Comparison of ENCODE assay signal across 20 cellular contexts in genomic region chr22:46637711-46638600, GRCh38. TPM values are rescaled to one million over a fixed set of nuclear protein-coding genes. Genes with fewer than 3 reads are reported as not detected.
A peak's percentile ranks its signal among the peaks of the same experiment; 100 is the strongest.
DNase-seq lines count a peak whose midpoint lies in the region; TF ChIP-seq lines count a peak whose summit lies in the region.
"Had no signal": no experiment of that assay in that cellular context is flagged by ENCODE, and none has a peak within 500 bp of the region (broad histone marks: within the 10 kb centered on the region; RNA-seq: fewer than 3 reads in every experiment).

No MANE protein-coding gene starts in this region.

- H3K4me3 ChIP-seq in BLaER1 (no peak overlapping the region), HEK293 (ENCODE audit: low read depth, low read length) (no peak overlapping the region), hepatocyte (no peak overlapping the region), neural progenitor cell (no peak overlapping the region)
- H3K4me3 ChIP-seq: A549, GM23248 had no signal

- H3K9ac ChIP-seq in BLaER1 (no peak overlapping the region), neural progenitor cell (no peak overlapping the region)
- H3K9ac ChIP-seq: GM23248 had no signal

- H3K4me1 Mint-ChIP-seq in neural progenitor cell = peaks cover 32% of the 10 kb centered on the region
- H3K4me1 Mint-ChIP-seq in activated CD4-positive, alpha-beta memory T cell treated with anti-CD3 and anti-CD28 coated beads for 36 hours (ENCODE audit: low read depth) = no peaks in the 10 kb centered on the region

- H3K27ac ChIP-seq in BLaER1 (no peak overlapping the region), HEK293 (ENCODE audit: extremely low read depth, low read depth, low read length) (no peak overlapping the region), hepatocyte (peak overlapping the region; percentile 81), neural progenitor cell (no peak overlapping the region)
- H3K27ac ChIP-seq: A549, C4-2B, GM23248 had no signal

- peak overlapping the region; percentile 29 for H3K27ac Mint-ChIP-seq in neural progenitor cell
- H3K27ac Mint-ChIP-seq in activated CD4-positive, alpha-beta memory T cell treated with anti-CD3 and anti-CD28 coated beads for 36 hours = no peak overlapping the region

- no peaks in the 10 kb centered on the region for H3K27me3 ChIP-seq in BLaER1
- H3K27me3 ChIP-seq in hepatocyte = no peaks in the 10 kb centered on the region
- H3K27me3 ChIP-seq in neural progenitor cell = no peaks in the 10 kb centered on the region

- no peaks in the 10 kb centered on the region for H3K9me2 ChIP-seq in hepatocyte (replicated peaks; ENCODE audit: insufficient read depth)

- H3K4me3 Mint-ChIP-seq in neural progenitor cell = no peak overlapping the region
- H3K4me3 Mint-ChIP-seq in activated CD4-positive, alpha-beta memory T cell treated with anti-CD3 and anti-CD28 coated beads for 36 hours = no peak overlapping the region

- CTCF ChIA-PET in HEK293 (lab: Yijun Ruan, JAX) = interaction anchor here (0.6 to 0.7 kb wide), 2 partner anchors 75 to 107 kb away, joined by 4 read pairs; no protein-coding TSS in a partner anchor
- CTCF ChIA-PET in activated CD4-positive, alpha-beta memory T cell treated with anti-CD3 and anti-CD28 coated beads for 36 hours (lab: Charles Lee) = no interaction called here

- peaks cover 4% of the 10 kb centered on the region for H3K36me3 Mint-ChIP-seq in neural progenitor cell
- no peaks in the 10 kb centered on the region for H3K36me3 Mint-ChIP-seq in activated CD4-positive, alpha-beta memory T cell treated with anti-CD3 and anti-CD28 coated beads for 36 hours

- POLR2A ChIA-PET in HEK293 (lab: Yijun Ruan, JAX) = no interaction called here
- POLR2A ChIA-PET in activated CD4-positive, alpha-beta memory T cell treated with anti-CD3 and anti-CD28 coated beads for 36 hours (lab: Charles Lee) = no interaction called here

- DNase-seq in hepatocyte (ENCODE audit: low spot score) = no peak
- no peak for DNase-seq in neural progenitor cell (ENCODE audit: low spot score)
- no peak for DNase-seq in T-helper 9 cell
- no peak for DNase-seq in DMS114 treated with DMSO at 0.1 percent for 48 hours (lab: John Stamatoyannopoulos, UW; ENCODE audit: unreplicated experiment)
- DNase-seq in activated CD4-positive, alpha-beta memory T cell treated with anti-CD3 and anti-CD28 coated beads for 36 hours = no peak
- no peak for DNase-seq in NCI-H1092 treated with DMSO at 0.1 percent for 48 hours (lab: John Stamatoyannopoulos, UW)
- DNase-seq: COR-L47; DMS 273 treated with DMSO at 0.1 percent for 48 hours; GDM1; HCEC 1CT; MM.1S; NCI-H1105; NCI-H2081 treated with DMSO at 0.1 percent for 48 hours; NK-92 treated with Interleukin-12 subunit alpha and Interleukin-12 subunit beta, amount 100 ng/mL, for 24 hours; SIG-M5 had no signal

- WGBS in hepatocyte (ENCODE audit: low lambda C conversion rate, missing lambda C conversion rate) = 83% methylated on average over 20 of the region's 21 CpGs

- H2AFZ ChIP-seq in hepatocyte (no peak overlapping the region), neural progenitor cell (replicated peaks) (no peak overlapping the region)
- H2AFZ ChIP-seq: GM23248 had no signal

- H3K36me3 ChIP-seq in BLaER1 (peaks cover 57% of the 10 kb centered on the region), HEK293 (ENCODE audit: control insufficient read depth in 2 of 2, insufficient read depth in 1 of 2, low read length in 2 of 2) (peaks cover 0 to 6% of the 10 kb centered on the region in 2 experiments; a peak in 2 of 3 replicates), hepatocyte (replicated peaks; ENCODE audit: insufficient read depth, low read depth) (no peaks in the 10 kb centered on the region), neural progenitor cell (no peaks in the 10 kb centered on the region)

- peaks cover 2% of the 10 kb centered on the region for H3K9me3 Mint-ChIP-seq in neural progenitor cell
- H3K9me3 Mint-ChIP-seq in activated CD4-positive, alpha-beta memory T cell treated with anti-CD3 and anti-CD28 coated beads for 36 hours = no peaks in the 10 kb centered on the region

- H3K79me2 ChIP-seq in hepatocyte (no peaks in the 10 kb centered on the region), neural progenitor cell (ENCODE audit: low read depth) (no peaks in the 10 kb centered on the region)

- H3K9me3 ChIP-seq in BLaER1 (no peaks in the 10 kb centered on the region), HEK293 (ENCODE audit: control insufficient read depth, insufficient read depth, low read depth, low read length) (no peaks in the 10 kb centered on the region), hepatocyte (ENCODE audit: low read depth) (no peaks in the 10 kb centered on the region), neural progenitor cell (ENCODE audit: low read depth) (no peaks in the 10 kb centered on the region)
- H3K9me3 ChIP-seq: A549 had no signal

- peaks cover 5% of the 10 kb centered on the region for H3F3A ChIP-seq in neural progenitor cell (ENCODE audit: low read depth)

- H3K4me2 ChIP-seq in BLaER1 (peak overlapping the region; percentile 90), hepatocyte (no peak overlapping the region), neural progenitor cell (no peak overlapping the region)
- H3K4me2 ChIP-seq: A549 had no signal

- H3K4me1 ChIP-seq in BLaER1 = peaks cover 87% of the 10 kb centered on the region
- no peaks in the 10 kb centered on the region for H3K4me1 ChIP-seq in HEK293 (ENCODE audit: control insufficient read depth, insufficient read depth, low read length)
- peaks cover 22% of the 10 kb centered on the region for H3K4me1 ChIP-seq in hepatocyte (ENCODE audit: insufficient read depth)
- peaks cover 20% of the 10 kb centered on the region for H3K4me1 ChIP-seq in neural progenitor cell

- peaks cover 4% of the 10 kb centered on the region for H3K27me3 Mint-ChIP-seq in neural progenitor cell (ENCODE audit: insufficient read depth, low read depth)
- H3K27me3 Mint-ChIP-seq in activated CD4-positive, alpha-beta memory T cell treated with anti-CD3 and anti-CD28 coated beads for 36 hours = no peaks in the 10 kb centered on the region

- intact Hi-C loops in activated CD4-positive, alpha-beta memory T cell treated with anti-CD3 and anti-CD28 coated beads for 36 hours (cut with micrococcal nuclease) = no loop called here

- TF ChIP-seq CTCF in HEK293 (tag by site-specific recombination; IDR thresholded peaks at IDR 0.05) (no peak), hepatocyte (IDR thresholded peaks at IDR 0.05; ENCODE audit: poor library complexity) (no peak), neural progenitor cell (IDR thresholded peaks at IDR 0.05) (no peak)

- H4K20me1 ChIP-seq in BLaER1 = peaks cover 71% of the 10 kb centered on the region
- H4K20me1 ChIP-seq in hepatocyte (ENCODE audit: insufficient read depth, poor library complexity, severe bottlenecking) = no peaks in the 10 kb centered on the region
- H4K20me1 ChIP-seq in neural progenitor cell (ENCODE audit: low read depth) = no peaks in the 10 kb centered on the region

TF ChIP-seq in HEK293, 187 proteins besides CTCF, POLR2A, EP300 and RAD21:
- 0 out of 2 replicates have a peak, but pooled peaks have one; percentile 11 for TF ChIP-seq ZBTB6 (tag by site-specific recombination; IDR thresholded peaks at IDR 0.05)
- no peak for TF ChIP-seq KLF8 (tag by site-specific recombination; IDR thresholded peaks at IDR 0.05)
TF ChIP-seq in HEK293: peak in this region for 1.

RNA-seq across cellular contexts. Expression of gene GRAMD4, which starts 17.8 kb away (rescaled TPM):
- total RNA-seq in hepatocyte (21.2 and 21.8 TPM in 2 replicates), neural progenitor cell (ENCODE audit: low replicate concordance) (30.2 and 32.2 TPM in 2 replicates)
- 31.0 and 32.6 TPM in 2 replicates for polyA plus RNA-seq in hepatocyte
- 10 to 100 TPM; 50.4 to 52.0 TPM for total RNA-seq in activated CD4-positive, alpha-beta memory T cell treated with anti-CD3 and anti-CD28 coated beads for 36 hours
